19 cellular contexts compared by ENCODE assay signal in genomic region chr17:67998466-67998865, GRCh38. TPM values are rescaled to one million over a fixed set of nuclear protein-coding genes. Genes with fewer than 3 reads are reported as not detected.
DNase-seq lines count a peak whose midpoint lies in the region; ATAC-seq, FAIRE-seq and TF ChIP-seq lines count a peak whose summit lies in the region.
"Had no signal": no experiment of that assay in that cellular context is flagged by ENCODE, and none has a peak within 500 bp of the region (broad histone marks: within the 10 kb centered on the region; RNA-seq: fewer than 3 reads in every experiment).

No MANE protein-coding gene starts in this region.

- H3K18ac ChIP-seq in H9 (ENCODE audit: insufficient read length, low read depth, low read length) (no peak overlapping the region), H1 (ENCODE audit: extremely low read depth, low read length) (no peak overlapping the region)

- peak overlapping the region in 1 of 2 experiments; percentile 29; a peak in 1 of 5 replicates for H3K4me3 Mint-ChIP-seq in H9
- no peak overlapping the region for H3K4me3 Mint-ChIP-seq in progenitor cell of endocrine pancreas (ENCODE audit: low read depth)

- H2AK5ac ChIP-seq in H9 (ENCODE audit: insufficient read length, low read length) (no peak overlapping the region), H1 (ENCODE audit: low read depth, low read length) (no peak overlapping the region)

- intact Hi-C loops in sciatic nerve (cut with DNase I) = no loop called here

- no peaks in the 10 kb centered on the region for H3K79me1 ChIP-seq in H9 (ENCODE audit: insufficient read depth, low read depth, low read length, poor library complexity, severe bottlenecking)
- H3K79me1 ChIP-seq in H1 (ENCODE audit: low read depth, low read length) = no peaks in the 10 kb centered on the region

- no peaks in the 10 kb centered on the region; a peak in 1 of 7 replicates for H3K36me3 Mint-ChIP-seq in H9 (ENCODE audit: insufficient read depth in 1 of 3, low read depth in 3 of 3)
- H3K36me3 Mint-ChIP-seq in progenitor cell of endocrine pancreas (ENCODE audit: insufficient read depth) = no peaks in the 10 kb centered on the region

- POLR2A ChIA-PET in H1 (lab: Charles Lee; ENCODE audit: partially characterized antibody) = no interaction called here

- H3K27ac Mint-ChIP-seq in H9 (no peak overlapping the region), progenitor cell of endocrine pancreas (peak overlapping the region; percentile 56)

- no peak overlapping the region for H2BK5ac ChIP-seq in H9 (ENCODE audit: insufficient read length, low read length)
- H2BK5ac ChIP-seq in H1 (ENCODE audit: low read depth, low read length) = no peak overlapping the region

- H3K27me3 Mint-ChIP-seq in H9 (ENCODE audit: low read depth) = peaks cover 40% of the 10 kb centered on the region
- H3K27me3 Mint-ChIP-seq in progenitor cell of endocrine pancreas = peaks cover 13% of the 10 kb centered on the region

- no peaks in the 10 kb centered on the region for H3K79me2 ChIP-seq in H9 (ENCODE audit: insufficient read depth, low read length)
- H3K79me2 ChIP-seq in H1 (ENCODE audit: control insufficient read depth in 1 of 2, insufficient read depth in 2 of 2, low read length in 2 of 2) = no peaks in the 10 kb centered on the region

- no peak overlapping the region for H3K23ac ChIP-seq in H9 (ENCODE audit: insufficient read length, low read depth, low read length)
- no peak overlapping the region for H3K23ac ChIP-seq in H1 (ENCODE audit: insufficient read length)

- CTCF ChIA-PET in H1 (lab: Charles Lee; ENCODE audit: partially characterized antibody) = interaction anchor here (2.3 kb wide), 1 partner anchor 9 kb away, joined by 10 read pairs; no protein-coding TSS in a partner anchor

- H2BK20ac ChIP-seq in H9 (ENCODE audit: low read depth, low read length, poor library complexity, severe bottlenecking) = no peak overlapping the region
- H2BK20ac ChIP-seq in H1 (ENCODE audit: low read length) = no peak overlapping the region

- H3K27me3 ChIP-seq in H9 (ENCODE audit: insufficient read depth, low read length) = peaks cover 6% of the 10 kb centered on the region; the same call in 1 of the 2 replicates
- H3K27me3 ChIP-seq in H1 (replicated peaks in 1 of 4; ENCODE audit: control insufficient read depth in 3 of 4, extremely low read depth in 1 of 4, insufficient read depth in 3 of 4, low read length in 3 of 4) = peaks cover 0 to 21% (median 10%) of the 10 kb centered on the region in 4 experiments; a peak in 6 of 7 replicates

- no peak for TF ChIP-seq POLR2A in H1 (IDR thresholded peaks at IDR 0.05; ENCODE audit: control extremely low read depth in 1 of 2, low read depth in 2 of 2, low read length in 2 of 2)

- no peak overlapping the region for H3K27ac ChIP-seq in H9 (ENCODE audit: insufficient read length, low read depth, low read length)
- no peak overlapping the region for H3K27ac ChIP-seq in H1 (ENCODE audit: low read depth, low read length)
- H3K27ac ChIP-seq: A549 had no signal

- peak; percentile 32 for DNase-seq in EH (ENCODE audit: low read depth)
- DNase-seq in H9 = peak; percentile 20
- no peak for DNase-seq in H1 (ENCODE audit: low read depth in 1 of 2, low spot score in 2 of 2)
- DNase-seq in progenitor cell of endocrine pancreas (ENCODE audit: low spot score, unreplicated experiment) = no peak
- no peak for DNase-seq in sciatic nerve (ENCODE audit: low spot score)
- no peak for DNase-seq in 8988T
- DNase-seq in globus pallidus (ENCODE audit: low spot score) = no peak
- DNase-seq: Calu3; CD4-positive, alpha-beta memory T cell; HCEC 1CT; NCI-H1105 treated with DMSO at 0.1 percent for 48 hours; NCI-H1694; NCI-H2081 treated with DMSO at 0.1 percent for 48 hours; NCI-H510A; NCI-H748 treated with DMSO at 0.1 percent for 48 hours; Right ventricle myocardium superior had no signal

- FAIRE-seq in H1 (lab: Jason Lieb, UNC) = no peak
- FAIRE-seq: A549, K562 had no signal

- H3K9me3 ChIP-seq in H9 (ENCODE audit: control insufficient read depth, low read depth, low read length) (no peaks in the 10 kb centered on the region), H1 (ENCODE audit: insufficient read depth in 2 of 2, low read depth in 1 of 2, low read length in 1 of 2) (no peaks in the 10 kb centered on the region; a peak in 1 of 4 replicates)
- H3K9me3 ChIP-seq: A549 had no signal

- H3K4me2 ChIP-seq in H9 (ENCODE audit: insufficient read depth, insufficient read length, low read length) (no peak overlapping the region), H1 (ENCODE audit: insufficient read depth in 1 of 2, low read depth in 2 of 2, low read length in 2 of 2) (no peak overlapping the region)
- H3K4me2 ChIP-seq: A549 had no signal

- H4K20me1 ChIP-seq in H9 (ENCODE audit: control insufficient read depth, insufficient read depth, insufficient read length) = no peaks in the 10 kb centered on the region
- H4K20me1 ChIP-seq in H1 (replicated peaks in 1 of 2; ENCODE audit: control insufficient read depth in 1 of 2, insufficient read depth in 2 of 2, low read length in 2 of 2) = no peaks in the 10 kb centered on the region

- H4K5ac ChIP-seq in H9 (ENCODE audit: insufficient read length, low read depth, low read length) (no peak overlapping the region), H1 (ENCODE audit: insufficient read length, low read depth, low read length) (no peak overlapping the region)

- TF ChIP-seq CTCF in H9 (conservative IDR thresholded peaks at IDR 0.05) (no peak), H1 (IDR thresholded peaks at IDR 0.05; ENCODE audit: control extremely low read depth in 1 of 3, insufficient read depth in 1 of 3, low read depth in 1 of 3, low read length in 3 of 3) (no peak), progenitor cell of endocrine pancreas (IDR thresholded peaks at IDR 0.05; ENCODE audit: unreplicated experiment) (no peak)

- TF ChIP-seq RAD21 in H1 (IDR thresholded peaks at IDR 0.05 in 1 of 2, conservative IDR thresholded peaks at IDR 0.05 in 1 of 2; ENCODE audit: low read depth in 2 of 2, low read length in 2 of 2) = no peak

- no peak overlapping the region for H3K4ac ChIP-seq in H9 (ENCODE audit: low read depth, low read length)
- no peak overlapping the region for H3K4ac ChIP-seq in H1 (replicated peaks; ENCODE audit: insufficient read length, low read depth, low read length)

- no peaks in the 10 kb centered on the region for H3K36me3 ChIP-seq in H1 (ENCODE audit: control insufficient read depth in 2 of 4, insufficient read depth in 4 of 4, low read length in 3 of 4)

- H2BK12ac ChIP-seq in H9 (ENCODE audit: insufficient read length, low read depth, low read length) (no peak overlapping the region), H1 (ENCODE audit: low read depth, low read length) (no peak overlapping the region)

- H3K56ac ChIP-seq in H9 (ENCODE audit: insufficient read length, low read depth, low read length) = no peak overlapping the region
- H3K56ac ChIP-seq in H1 (replicated peaks; ENCODE audit: insufficient read length, low read depth, low read length) = no peak overlapping the region

- H3T11ph ChIP-seq in H9 (ENCODE audit: low read length) = no peak overlapping the region

- H2BK120ac ChIP-seq in H9 (ENCODE audit: low read depth, low read length, poor library complexity, severe bottlenecking) = no peak overlapping the region
- no peak overlapping the region for H2BK120ac ChIP-seq in H1 (replicated peaks; ENCODE audit: low read depth, low read length)

- no peak overlapping the region for H3K14ac ChIP-seq in H9 (ENCODE audit: insufficient read depth, low read length)
- H3K14ac ChIP-seq in H1 (ENCODE audit: insufficient read length) = no peak overlapping the region

- H3K9me3 Mint-ChIP-seq in H9 (peaks cover 0 to 2% of the 10 kb centered on the region in 2 experiments; a peak in 1 of 5 replicates), progenitor cell of endocrine pancreas (ENCODE audit: low read depth) (no peaks in the 10 kb centered on the region)
- H3K9me3 Mint-ChIP-seq: CD4-positive, alpha-beta memory T cell had no signal

- H4K8ac ChIP-seq in H9 (replicated peaks; ENCODE audit: insufficient read length, low read depth, low read length) (no peak overlapping the region), H1 (ENCODE audit: extremely low read depth, insufficient read depth, low read length) (peak overlapping the region; percentile 45; the same call in 1 of the 2 replicates)

- H2BK15ac ChIP-seq in H9 (ENCODE audit: low read depth, low read length) = no peak overlapping the region
- no peak overlapping the region for H2BK15ac ChIP-seq in H1 (ENCODE audit: low read length)

- H3K4me3 ChIP-seq in H1 (ENCODE audit: extremely low read depth in 1 of 4, insufficient read depth in 2 of 4, low read depth in 3 of 4, low read length in 4 of 4) = no peak overlapping the region
- H3K4me3 ChIP-seq: A549, K562 had no signal

- peaks cover 19 to 29% of the 10 kb centered on the region in 2 experiments for H3K4me1 Mint-ChIP-seq in H9
- peaks cover 12% of the 10 kb centered on the region for H3K4me1 Mint-ChIP-seq in progenitor cell of endocrine pancreas (ENCODE audit: low read depth)

- peaks cover 4% of the 10 kb centered on the region; the same call in 1 of the 2 replicates for H3K4me1 ChIP-seq in H9 (ENCODE audit: insufficient read depth, low read length)
- H3K4me1 ChIP-seq in H1 (replicated peaks in 1 of 4; ENCODE audit: control insufficient read depth in 3 of 4, insufficient read depth in 4 of 4, low read length in 3 of 4) = peaks cover 0 to 13% (median 6%) of the 10 kb centered on the region in 4 experiments; a peak in 3 of 7 replicates

- H3K23me2 ChIP-seq in H9 (ENCODE audit: insufficient read length, low read depth, low read length, poor library complexity, severe bottlenecking) (peaks cover 11% of the 10 kb centered on the region), H1 (ENCODE audit: low read depth, low read length) (peaks cover 9% of the 10 kb centered on the region; the same call in 1 of the 2 replicates)

- TF ChIP-seq EP300 in H1 (IDR thresholded peaks at IDR 0.05; ENCODE audit: borderline replicate concordance in 1 of 2, low read depth in 2 of 2, low read length in 2 of 2) = no peak

- ATAC-seq in sciatic nerve (no peak), HG03439 (IDR thresholded peaks at IDR 0.05; ENCODE audit: unreplicated experiment) (no peak)
- ATAC-seq: A549, K562 had no signal

- no peak overlapping the region for H3K9ac ChIP-seq in H9 (ENCODE audit: extremely low read depth, insufficient read length, low read length)
- no peak overlapping the region for H3K9ac ChIP-seq in H1 (replicated peaks in 1 of 4; ENCODE audit: extremely low read depth in 1 of 4, low read depth in 3 of 4, low read length in 3 of 4)

- H2AFZ ChIP-seq in H9 (ENCODE audit: low read length) = no peak overlapping the region
- H2AFZ ChIP-seq in H1 (ENCODE audit: low read length) = no peak overlapping the region

- H4K91ac ChIP-seq in H9 (ENCODE audit: insufficient read length, low read depth, low read length) (no peak overlapping the region), H1 (replicated peaks; ENCODE audit: insufficient read length, low read length) (no peak overlapping the region)

- no CpG with 5 or more reads among the region's 2 CpGs for WGBS in H9 (ENCODE audit: extremely low coverage, insufficient read length, low lambda C conversion rate)
- WGBS in H1 (ENCODE audit: extremely low coverage in 1 of 2, insufficient coverage in 1 of 2, insufficient read length in 1 of 2, insufficient replicate concordance in 2 of 2, low coverage in 1 of 2, low lambda C conversion rate in 2 of 2, missing lambda C conversion rate in 1 of 2), 2 experiments = 93% methylated on average over 2 of the region's 2 CpGs; no CpG with 5 or more reads in 1 of the 2 experiments

RNA-seq across cellular contexts. Expression of gene C17orf58, which starts 2.2 kb away (rescaled TPM):
- total RNA-seq in H9 (2021) = 11.0 and 12.3 TPM in 2 replicates
- 21.8 and 24.1 TPM in 2 replicates for total RNA-seq in H1 (2021; fragmentation: NEBNext Ultra II Directional; extraction: Animal tissue kit (Norgen Biotek cat#: 25700))
- 20.5 and 22.6 TPM in 2 replicates for polyA plus RNA-seq in H1 (2011; rRNA removed)
- polyA plus RNA-seq in H1 (2011; cell fraction: cytosol; rRNA removed) = 23.9 TPM
- polyA plus RNA-seq in H1 (2011; cell fraction: nucleus; rRNA removed) = 18.5 TPM
- polyA plus RNA-seq in H1 (2012, experiment 1 of 2) = 17.9 to 21.2 TPM (median 19.4 TPM) in 4 replicates
- 8.9 TPM for polyA plus RNA-seq in H1 (2012, experiment 2 of 2)
- 32.3 TPM for polyA plus RNA-seq in H1 (2013, experiment 1 of 2)
- 34.2 TPM for polyA plus RNA-seq in H1 (2013, experiment 2 of 2)
- polyA minus RNA-seq in H1 (2011; rRNA and poly(A)+ RNA removed) = 10.9 and 11.1 TPM in 2 replicates
- polyA minus RNA-seq in H1 (2011; cell fraction: cytosol; rRNA and poly(A)+ RNA removed) = 8.1 TPM
- 7.9 TPM for polyA minus RNA-seq in H1 (2011; cell fraction: nucleus; rRNA and poly(A)+ RNA removed)
- total RNA-seq in progenitor cell of endocrine pancreas = 10.9 and 12.9 TPM in 2 replicates
- 6.2 TPM for total RNA-seq in sciatic nerve

RNA-seq across cellular contexts. Expression of gene KPNA2, which starts 37.1 kb away (rescaled TPM):
- total RNA-seq in H9 (2021) (432 and 437 TPM in 2 replicates), progenitor cell of endocrine pancreas (132 and 140 TPM in 2 replicates), sciatic nerve (15.0 TPM)
- total RNA-seq in H1 (2021; fragmentation: NEBNext Ultra II Directional; extraction: Animal tissue kit (Norgen Biotek cat#: 25700)) = 599 and 612 TPM in 2 replicates
- 282 and 413 TPM in 2 replicates for polyA plus RNA-seq in H1 (2011; rRNA removed)
- 359 TPM for polyA plus RNA-seq in H1 (2011; cell fraction: cytosol; rRNA removed)
- polyA plus RNA-seq in H1 (2011; cell fraction: nucleus; rRNA removed) = 273 TPM
- 400 to 532 TPM (median 448 TPM) in 4 replicates for polyA plus RNA-seq in H1 (2012, experiment 1 of 2)
- polyA plus RNA-seq in H1 (2012, experiment 2 of 2) = 97.1 TPM
- 316 TPM for polyA plus RNA-seq in H1 (2013, experiment 1 of 2)
- 317 TPM for polyA plus RNA-seq in H1 (2013, experiment 2 of 2)
- 770 and 875 TPM in 2 replicates for polyA minus RNA-seq in H1 (2011; rRNA and poly(A)+ RNA removed)
- polyA minus RNA-seq in H1 (2011; cell fraction: cytosol; rRNA and poly(A)+ RNA removed) = 428 TPM
- polyA minus RNA-seq in H1 (2011; cell fraction: nucleus; rRNA and poly(A)+ RNA removed) = 320 TPM

Comparison
In these comparisons a context has a peak if more than half of its experiments do, and no peak if none do; other contexts are left out.
1. DNase-seq: peak in EH (single experiment) and H9 (single experiment); none in H1 (0 of 2), progenitor cell of endocrine pancreas (single experiment), sciatic nerve (single experiment), 8988T (single experiment) and globus pallidus (single experiment).